14 cellular contexts compared by ENCODE assay signal in genomic region chr7:70006411-70006920, GRCh38.
DNase-seq lines count a peak whose midpoint lies in the region; ATAC-seq and TF ChIP-seq lines count a peak whose summit lies in the region.
"Had no signal": no experiment of that assay in that cellular context is flagged by ENCODE, and none has a peak within 500 bp of the region (broad histone marks: within the 10 kb centered on the region; RNA-seq: fewer than 3 reads in every experiment).

No MANE protein-coding gene starts in this region.

- peaks cover 0 to 4% (median 0%) of the 10 kb centered on the region in 5 donors for H3K27me3 Mint-ChIP-seq in naive thymus-derived CD8-positive, alpha-beta T cell

- H3K4me3 ChIP-seq in DOHH2 (ENCODE audit: low read length) (peak overlapping the region; percentile 71), OCI-LY1 (ENCODE audit: low read depth, low read length, poor library complexity, severe bottlenecking) (peak overlapping the region; percentile 30), MG63 (no peak overlapping the region)

- H3K27me3 ChIP-seq in DOHH2 (ENCODE audit: control insufficient read depth, low read length) (no peaks in the 10 kb centered on the region), OCI-LY1 (ENCODE audit: insufficient read depth, low read length) (no peaks in the 10 kb centered on the region), MG63 (no peaks in the 10 kb centered on the region)

- in situ Hi-C loops in GM13977 (cut with MboI; ENCODE audit: low pct_unique_long_range_greater_than_20kb, low sequenced_read_pairs, unreplicated experiment): no loop called here

- peak overlapping the region in 8 of 10 donors; percentile 1 to 57 (median 37) for H3K4me3 Mint-ChIP-seq in naive thymus-derived CD8-positive, alpha-beta T cell
- H3K4me3 Mint-ChIP-seq: activated T-helper 17 cell treated with anti-CD3 and anti-CD28 coated beads, Interleukin-2, amount 50 U/mL, for 72 hours had no signal

- peak in 1 of 10 donors; percentile 5 for DNase-seq in naive thymus-derived CD8-positive, alpha-beta T cell
- no peak for DNase-seq in hippocampal formation (lab: John Stamatoyannopoulos, UW)
- DNase-seq in MG63: no peak
- no peak for DNase-seq in GM13977 (ENCODE audit: low spot score)
- DNase-seq in NCI-H446 (lab: John Stamatoyannopoulos, UW): no peak
- DNase-seq: cerebellar nuclear complex; kidney; NCI-H146; stimulated activated CD4-positive, alpha-beta T cell treated with anti-CD3 and anti-CD28 coated beads, Interleukin-15, amount 100 ng/mL, for 24 hours had no signal

- no peaks in the 10 kb centered on the region for H3K36me3 Mint-ChIP-seq in naive thymus-derived CD8-positive, alpha-beta T cell

- no peak for TF ChIP-seq CTCF in DOHH2 (IDR thresholded peaks at IDR 0.05; ENCODE audit: low read depth, low read length, poor library complexity, severe bottlenecking)
- TF ChIP-seq CTCF in OCI-LY1 (IDR thresholded peaks at IDR 0.05; ENCODE audit: low read length): no peak
- TF ChIP-seq CTCF in GM13977 (IDR thresholded peaks at IDR 0.05; ENCODE audit: extremely low read depth, insufficient read depth, missing control alignments): no peak

- H3F3A ChIP-seq in DOHH2 (ENCODE audit: control insufficient read depth, insufficient read depth): peaks cover 45% of the 10 kb centered on the region
- peaks cover 9% of the 10 kb centered on the region; the same call in 1 of the 2 replicates for H3F3A ChIP-seq in OCI-LY1 (ENCODE audit: insufficient read depth, low read length)

- H3K9ac ChIP-seq in OCI-LY1 (ENCODE audit: low read length): peak overlapping the region; percentile 21; the same call in 1 of the 2 replicates

- H3K79me2 ChIP-seq in DOHH2 (ENCODE audit: control insufficient read depth, low read length) (peaks cover 13% of the 10 kb centered on the region), OCI-LY1 (ENCODE audit: insufficient read depth, low read length) (0 out of 2 replicates have a peak, but pooled peaks cover 7% of the 10 kb centered on the region)

- H3K4me1 ChIP-seq in DOHH2 (ENCODE audit: control insufficient read depth, low read length) (peaks cover 65% of the 10 kb centered on the region), OCI-LY1 (ENCODE audit: insufficient read depth, low read length, severe bottlenecking) (peaks cover 48% of the 10 kb centered on the region)

- H3K9me3 Mint-ChIP-seq in naive thymus-derived CD8-positive, alpha-beta T cell: no peaks in the 10 kb centered on the region
- H3K9me3 Mint-ChIP-seq: activated T-helper 17 cell treated with anti-CD3 and anti-CD28 coated beads, Interleukin-2, amount 50 U/mL, for 72 hours had no signal

- no peaks in the 10 kb centered on the region for H4K20me1 ChIP-seq in DOHH2 (ENCODE audit: control insufficient read depth, insufficient read depth, low read depth, low read length)
- H4K20me1 ChIP-seq in OCI-LY1 (ENCODE audit: insufficient read depth, low read length): no peaks in the 10 kb centered on the region

- H2AFZ ChIP-seq in OCI-LY1 (ENCODE audit: low read length): no peak overlapping the region

- H3K9me2 ChIP-seq in DOHH2 (replicated peaks; ENCODE audit: control insufficient read depth, low read length): no peaks in the 10 kb centered on the region
- no peaks in the 10 kb centered on the region for H3K9me2 ChIP-seq in OCI-LY1 (ENCODE audit: low read depth, low read length)

- no peaks in the 10 kb centered on the region for H3K9me3 ChIP-seq in DOHH2 (ENCODE audit: control insufficient read depth, insufficient read depth, low read length)
- H3K9me3 ChIP-seq in OCI-LY1 (ENCODE audit: low read length): no peaks in the 10 kb centered on the region
- H3K9me3 ChIP-seq in MG63: no peaks in the 10 kb centered on the region
- H3K9me3 ChIP-seq: neutrophil had no signal

- H3K36me3 ChIP-seq in DOHH2 (ENCODE audit: control insufficient read depth, low read length) (no peaks in the 10 kb centered on the region), OCI-LY1 (ENCODE audit: insufficient read depth, low read length) (no peaks in the 10 kb centered on the region), MG63 (no peaks in the 10 kb centered on the region)
- H3K36me3 ChIP-seq: neutrophil had no signal

- peaks cover 8 to 20% (median 17%) of the 10 kb centered on the region in 4 donors for H3K4me1 Mint-ChIP-seq in naive thymus-derived CD8-positive, alpha-beta T cell
- H3K4me1 Mint-ChIP-seq: activated T-helper 17 cell treated with anti-CD3 and anti-CD28 coated beads, Interleukin-2, amount 50 U/mL, for 72 hours had no signal

- POLR2A ChIA-PET in naive thymus-derived CD8-positive, alpha-beta T cell (lab: Charles Lee): no interaction called here

- peak overlapping the region in 1 of 10 donors; percentile 26 for H3K27ac Mint-ChIP-seq in naive thymus-derived CD8-positive, alpha-beta T cell
- H3K27ac Mint-ChIP-seq: activated T-helper 17 cell treated with anti-CD3 and anti-CD28 coated beads, Interleukin-2, amount 50 U/mL, for 72 hours had no signal

- peak overlapping the region; percentile 92 for H3K4me2 ChIP-seq in DOHH2 (ENCODE audit: low read length)
- peak overlapping the region; percentile 63 for H3K4me2 ChIP-seq in OCI-LY1 (ENCODE audit: low read length)

- H3K27ac ChIP-seq in DOHH2 (ENCODE audit: low read depth, low read length) (peak overlapping the region; percentile 87), OCI-LY1 (ENCODE audit: low read depth, low read length, poor library complexity, severe bottlenecking) (peak overlapping the region; percentile 76)
- H3K27ac ChIP-seq: neutrophil had no signal

- ATAC-seq in GM21786 (IDR thresholded peaks at IDR 0.05; ENCODE audit: unreplicated experiment): peak; percentile 61
- ATAC-seq in naive thymus-derived CD8-positive, alpha-beta T cell: peak in 1 of 2 donors; percentile 23
- ATAC-seq: activated T-helper 17 cell treated with anti-CD3 and anti-CD28 coated beads, Interleukin-2, amount 50 U/mL, for 72 hours had no signal
